8 cellular contexts compared by ENCODE assay signal in genomic region chr1:89310505-89310904, GRCh38. TPM values are rescaled to one million over a fixed set of nuclear protein-coding genes. Genes with fewer than 3 reads are reported as not detected.
A peak's percentile ranks its signal among the peaks of the same experiment; 100 is the strongest.
DNase-seq lines count a peak whose midpoint lies in the region; ATAC-seq and TF ChIP-seq lines count a peak whose summit lies in the region.

No MANE protein-coding gene starts in this region.

- H3K4me2 ChIP-seq in GM23338 (no peak overlapping the region), PC-9 (peak overlapping the region; percentile 15)

- H3K27ac ChIP-seq in GM23338 (ENCODE audit: low read depth) (no peak overlapping the region), PC-9 (no peak overlapping the region), upper lobe of right lung (peak overlapping the region; percentile 67)

- H3K4me3 ChIP-seq in GM23338: no peak overlapping the region
- H3K4me3 ChIP-seq in PC-9: no peak overlapping the region
- peak overlapping the region; percentile 16 for H3K4me3 ChIP-seq in upper lobe of right lung

- H3K36me3 Mint-ChIP-seq in GM23338 (ENCODE audit: low read depth): peaks cover 2% of the 10 kb centered on the region; the same call in 2 of the 3 replicates

- no TSS peak for BruUV-seq in PC-9 (replicated peaks; lab: Mats Ljungman, UMichigan)

- H3K4me1 ChIP-seq in GM23338 (ENCODE audit: insufficient read depth): 0 out of 2 replicates have a peak, but pooled peaks cover 5% of the 10 kb centered on the region
- peaks cover 32% of the 10 kb centered on the region for H3K4me1 ChIP-seq in PC-9 (replicated peaks; ENCODE audit: insufficient read depth)
- peaks cover 22% of the 10 kb centered on the region for H3K4me1 ChIP-seq in upper lobe of right lung

- peak overlapping the region; percentile 41 for H2AFZ ChIP-seq in GM23338
- H2AFZ ChIP-seq in PC-9: peak overlapping the region; percentile 14; the same call in 1 of the 2 replicates

- 0 out of 2 replicates have a peak, but pooled peaks cover 11% of the 10 kb centered on the region for H3K9me2 ChIP-seq in GM23338 (ENCODE audit: insufficient read depth)
- H3K9me2 ChIP-seq in PC-9 (ENCODE audit: insufficient read depth): no peaks in the 10 kb centered on the region

- H3K79me2 ChIP-seq in GM23338 (replicated peaks; ENCODE audit: insufficient read depth) (no peaks in the 10 kb centered on the region), PC-9 (ENCODE audit: low read depth) (no peaks in the 10 kb centered on the region)

- no peaks in the 10 kb centered on the region for H3K27me3 Mint-ChIP-seq in GM23338 (ENCODE audit: insufficient read depth, low read depth, poor library complexity)

- intact Hi-C loops in PC-9 (cut with micrococcal nuclease; ENCODE audit: unreplicated experiment) (no loop called here), upper lobe of right lung (cut with DNase I) (no loop called here)

- H3K27ac Mint-ChIP-seq in GM23338: no peak overlapping the region

- DNase-seq in GM23338 (ENCODE audit: low spot score): no peak
- no peak for DNase-seq in PC-9
- DNase-seq in foreskin melanocyte: peak; percentile 21
- DNase-seq in upper lobe of right lung: no peak
- DNase-seq in UCSD-AML1 (lab: John Stamatoyannopoulos, UW; ENCODE audit: unreplicated experiment): no peak
- no peak for DNase-seq in activated effector memory CD4-positive, alpha-beta T cell treated with Interleukin-2 at 50 U/mL for 16 hours
- no peak for DNase-seq in NCI-H2196 (lab: John Stamatoyannopoulos, UW; ENCODE audit: unreplicated experiment)

- POLR2A ChIA-PET in PC-9 (lab: Charles Lee; ENCODE audit: unreplicated experiment): interaction anchor here (0.7 kb wide), 1 partner anchor 289 kb away, joined by 3 read pairs; no protein-coding TSS in a partner anchor

- peaks cover 5% of the 10 kb centered on the region; the same call in 2 of the 3 replicates for H3K4me1 Mint-ChIP-seq in GM23338

- no peak for TF ChIP-seq CTCF in GM23338 (conservative IDR thresholded peaks at IDR 0.05; ENCODE audit: low read depth in 2 of 2)
- no peak for TF ChIP-seq CTCF in PC-9 (conservative IDR thresholded peaks at IDR 0.05)
- TF ChIP-seq CTCF in upper lobe of right lung (IDR thresholded peaks at IDR 0.05): no peak

- no peak overlapping the region for H3K4me3 Mint-ChIP-seq in GM23338

- CTCF ChIA-PET in PC-9 (lab: Charles Lee): no interaction called here

- H3F3A ChIP-seq in GM23338 (replicated peaks; ENCODE audit: low read depth) (no peaks in the 10 kb centered on the region), PC-9 (ENCODE audit: insufficient read depth, low read depth) (no peaks in the 10 kb centered on the region)

- H3K9me3 ChIP-seq in PC-9 (ENCODE audit: insufficient read depth, low read depth) (0 out of 2 replicates have a peak, but pooled peaks cover 5% of the 10 kb centered on the region), upper lobe of right lung (no peaks in the 10 kb centered on the region)

- H4K20me1 ChIP-seq in GM23338 (replicated peaks; ENCODE audit: insufficient read depth): no peaks in the 10 kb centered on the region
- H4K20me1 ChIP-seq in PC-9 (ENCODE audit: insufficient read depth): no peaks in the 10 kb centered on the region

- peaks cover 8% of the 10 kb centered on the region for H3K9me3 Mint-ChIP-seq in GM23338

- no peaks in the 10 kb centered on the region for H3K27me3 ChIP-seq in GM23338 (ENCODE audit: insufficient read depth)
- no peaks in the 10 kb centered on the region for H3K27me3 ChIP-seq in PC-9 (ENCODE audit: insufficient read depth, low read depth)
- H3K27me3 ChIP-seq in upper lobe of right lung: no peaks in the 10 kb centered on the region

- peaks cover 3% of the 10 kb centered on the region; the same call in 1 of the 2 replicates for H3K36me3 ChIP-seq in GM23338 (ENCODE audit: insufficient read depth)
- no peaks in the 10 kb centered on the region for H3K36me3 ChIP-seq in PC-9 (ENCODE audit: low read depth)
- H3K36me3 ChIP-seq in upper lobe of right lung: no peaks in the 10 kb centered on the region

- no peak for TF ChIP-seq POLR2A in GM18505 (IDR thresholded peaks at IDR 0.05; ENCODE audit: borderline replicate concordance, extremely low read depth, insufficient read depth, insufficient read length)

- ATAC-seq in GM18505 (IDR thresholded peaks at IDR 0.05; ENCODE audit: unreplicated experiment) (peak; percentile 65), GM23338 (no peak), upper lobe of right lung (peak; percentile 57)

TF ChIP-seq in GM23338, 12 proteins besides CTCF, POLR2A, EP300 and RAD21 (continues in another document):
- TF ChIP-seq NANOG (IDR thresholded peaks at IDR 0.05; ENCODE audit: borderline replicate concordance): no peak
- no peak for TF ChIP-seq REST (IDR thresholded peaks at IDR 0.05; ENCODE audit: unreplicated experiment)
- no peak for TF ChIP-seq STAT1 (IDR thresholded peaks at IDR 0.05; ENCODE audit: unreplicated experiment)
- TF ChIP-seq JUNB (IDR thresholded peaks at IDR 0.05; ENCODE audit: unreplicated experiment): no peak
- no peak for TF ChIP-seq ZNF114 (CRISPR knock-in tag; IDR thresholded peaks at IDR 0.05)
- no peak for TF ChIP-seq EZH2 (IDR thresholded peaks at IDR 0.05; ENCODE audit: low read depth, unreplicated experiment)

RNA-seq across cellular contexts. Expression of gene GBP5, which starts 37.8 kb away (rescaled TPM):
- total RNA-seq in GM23338 (2014; rRNA removed; shearing (Covaris generic)): not detected in 2 replicates
- not detected in 2 replicates for polyA plus RNA-seq in GM23338 (2016; fragmentation: Nextera tagmentation; extraction: Ambion mirVana)
- not detected in 2 replicates for total RNA-seq in PC-9 (2021)
- total RNA-seq in upper lobe of right lung: 5.4 TPM

RNA-seq across cellular contexts. Expression of gene GBP6, which starts 53.4 kb away (rescaled TPM):
- total RNA-seq in GM23338 (2014; rRNA removed; shearing (Covaris generic)): not detected in 2 replicates
- not detected in 2 replicates for polyA plus RNA-seq in GM23338 (2016; fragmentation: Nextera tagmentation; extraction: Ambion mirVana)
- total RNA-seq in PC-9 (2021) (2.0 and 2.2 TPM in 2 replicates), upper lobe of right lung (0.12 TPM)
